17 cellular contexts compared by ENCODE assay signal in the genomic region with DNA sequence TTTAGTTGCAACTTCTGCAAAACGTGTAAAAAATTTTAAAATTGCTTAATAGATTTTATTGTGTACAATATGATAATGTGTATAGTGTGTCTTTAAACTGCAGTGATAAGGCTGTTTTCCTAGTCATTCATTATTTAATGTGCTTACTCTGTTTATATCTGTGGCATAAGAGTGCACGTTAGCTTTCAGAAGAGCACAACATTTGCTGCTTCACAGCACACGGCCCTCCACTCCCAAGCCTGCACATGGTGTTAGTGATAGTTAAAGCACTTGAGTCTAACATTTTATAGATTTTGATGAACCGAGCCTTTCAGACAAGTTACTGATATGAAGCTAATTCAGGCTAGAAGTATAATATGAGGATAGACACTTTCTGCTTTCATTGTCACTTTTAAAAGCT.
DNase-seq lines count a peak whose midpoint lies in the region; ATAC-seq and TF ChIP-seq lines count a peak whose summit lies in the region.
"Had no signal": no experiment of that assay in that cellular context is flagged by ENCODE, and none has a peak within 500 bp of the region (broad histone marks: within the 10 kb centered on the region; RNA-seq: fewer than 3 reads in every experiment).

No MANE protein-coding gene starts in this region.

- peaks cover 6% of the 10 kb centered on the region for H3K79me1 ChIP-seq in mesenchymal stem cell (replicated peaks; ENCODE audit: low read length, poor library complexity, severe bottlenecking)

- no peaks in the 10 kb centered on the region for H3K36me3 Mint-ChIP-seq in brain
- H3K36me3 Mint-ChIP-seq: CD14-positive monocyte had no signal

- H2AFZ ChIP-seq in mesenchymal stem cell (ENCODE audit: low read depth, low read length): no peak overlapping the region

- H3K9me3 Mint-ChIP-seq in brain: no peaks in the 10 kb centered on the region

- H3K4me2 ChIP-seq in mesenchymal stem cell (ENCODE audit: low read length, poor library complexity, severe bottlenecking): no peak overlapping the region

- no peak overlapping the region for H3K14ac ChIP-seq in mesenchymal stem cell (ENCODE audit: low read length in 2 of 2)

- H3K27ac Mint-ChIP-seq in brain: peak overlapping the region in 3 of 5 experiments; percentile 7 to 73 (median 65)
- H3K27ac Mint-ChIP-seq: CD14-positive monocyte had no signal

- no peak overlapping the region for H2BK5ac ChIP-seq in mesenchymal stem cell (ENCODE audit: low read depth, low read length, poor library complexity, severe bottlenecking)

- no peak overlapping the region for H2BK120ac ChIP-seq in mesenchymal stem cell (ENCODE audit: low read depth, low read length)

- peaks cover 49% of the 10 kb centered on the region for H3K4me1 ChIP-seq in left ventricle myocardium inferior
- peaks cover 2% of the 10 kb centered on the region for H3K4me1 ChIP-seq in mesenchymal stem cell (ENCODE audit: control insufficient read depth, insufficient read depth, low read depth, low read length)
- H3K4me1 ChIP-seq: Caco-2 had no signal

- peak overlapping the region in 1 of 2 experiments; percentile 24 for H3K18ac ChIP-seq in mesenchymal stem cell (ENCODE audit: low read depth in 1 of 2, low read length in 2 of 2)

- H3K4me3 ChIP-seq in left ventricle myocardium inferior (no peak overlapping the region), mesenchymal stem cell (ENCODE audit: insufficient read depth in 1 of 2, low read depth in 1 of 2, low read length in 2 of 2) (no peak overlapping the region)

- H3K4me3 Mint-ChIP-seq in brain: peak overlapping the region in 2 of 5 experiments; percentile 27 to 58
- H3K4me3 Mint-ChIP-seq: CD14-positive monocyte had no signal

- no peak overlapping the region for H4K8ac ChIP-seq in mesenchymal stem cell (ENCODE audit: low read length)

- H4K91ac ChIP-seq in mesenchymal stem cell (ENCODE audit: low read length): no peak overlapping the region

- peaks cover 83% of the 10 kb centered on the region for H3K4me1 Mint-ChIP-seq in brain
- H3K4me1 Mint-ChIP-seq: CD14-positive monocyte had no signal

- H3K36me3 ChIP-seq in left ventricle myocardium inferior (no peaks in the 10 kb centered on the region), mesenchymal stem cell (ENCODE audit: control insufficient read depth in 1 of 2, insufficient read depth in 2 of 2, low read depth in 1 of 2, low read length in 2 of 2) (peaks cover 0 to 4% of the 10 kb centered on the region in 2 experiments)

- H3K27me3 Mint-ChIP-seq in brain: no peaks in the 10 kb centered on the region

- H3K23ac ChIP-seq in mesenchymal stem cell (ENCODE audit: low read length in 2 of 2): no peak overlapping the region

- H3K27ac ChIP-seq in left ventricle myocardium inferior (replicated peaks) (no peak overlapping the region), mesenchymal stem cell (ENCODE audit: low read length, poor library complexity, severe bottlenecking) (no peak overlapping the region)

- H2BK15ac ChIP-seq in mesenchymal stem cell (ENCODE audit: low read depth, poor library complexity, severe bottlenecking): no peak overlapping the region

- no peak overlapping the region for H2BK12ac ChIP-seq in mesenchymal stem cell (ENCODE audit: low read length in 2 of 2)

- no peaks in the 10 kb centered on the region for H3K27me3 ChIP-seq in left ventricle myocardium inferior (ENCODE audit: low read depth)
- H3K27me3 ChIP-seq in mesenchymal stem cell (ENCODE audit: control insufficient read depth in 1 of 2, insufficient read depth in 1 of 2, low read length in 2 of 2): no peaks in the 10 kb centered on the region

- no peak overlapping the region for H2AK5ac ChIP-seq in mesenchymal stem cell (ENCODE audit: low read length, severe bottlenecking)

- peak; percentile 56 for ATAC-seq in left ventricle myocardium superior
- ATAC-seq: PC-3 had no signal

- TF ChIP-seq CTCF in left ventricle myocardium inferior (IDR thresholded peaks at IDR 0.05; ENCODE audit: borderline replicate concordance) (no peak), brain (conservative IDR thresholded peaks at IDR 0.05) (no peak)

- no peak for DNase-seq in left ventricle myocardium superior
- no peak for DNase-seq in left ventricle myocardium inferior
- peak; percentile 30 for DNase-seq in mesenchymal stem cell
- no peak for DNase-seq in dedifferentiated amniotic fluid mesenchymal stem cell (ENCODE audit: extremely low spot score)
- no peak for DNase-seq in mesenteric fat pad (ENCODE audit: low spot score)
- no peak for DNase-seq in COR-L47 (lab: John Stamatoyannopoulos, UW)
- DNase-seq: AML-193, Caco-2, DMS153, KBM-7, NCI-H146, NCI-H2107, NCI-H446 treated with DMSO at 0.1 percent for 48 hours, NCI-H774, PC-3 had no signal

- H3K9ac ChIP-seq in mesenchymal stem cell (ENCODE audit: low read length): no peak overlapping the region

- H3K9me3 ChIP-seq in left ventricle myocardium inferior (replicated peaks): no peaks in the 10 kb centered on the region
- H3K9me3 ChIP-seq in mesenchymal stem cell (ENCODE audit: control insufficient read depth, low read length): no peaks in the 10 kb centered on the region
- H3K9me3 ChIP-seq: Caco-2 had no signal

- intact Hi-C loops in left ventricle myocardium superior (cut with micrococcal nuclease) (no loop called here), left ventricle myocardium inferior (cut with micrococcal nuclease) (no loop called here)

- 34% methylated on average over 2 of the region's 4 CpGs for WGBS in mesenchymal stem cell

- H3K4ac ChIP-seq in mesenchymal stem cell (ENCODE audit: low read depth in 1 of 2, low read length in 2 of 2): peak overlapping the region in 1 of 2 experiments; percentile 41
